Comparison of ENCODE assay signal across 1 cellular context in genomic region chr12:65208125-65208524, GRCh38.
TF ChIP-seq lines count a peak whose summit lies in the region.

No MANE protein-coding gene starts in this region.

TF ChIP-seq in H1, 55 proteins besides CTCF, POLR2A, EP300 and RAD21:
- TF ChIP-seq CTBP2 (IDR thresholded peaks at IDR 0.05; ENCODE audit: borderline replicate concordance, insufficient read depth, insufficient read length, low read length) (no peak), YY1 (IDR thresholded peaks at IDR 0.05; ENCODE audit: low read depth, low read length) (peak; percentile 20; the same call in 1 of the 2 replicates)
